Comparison of ENCODE assay signal across 8 cellular contexts in genomic region chr3:90092994-90093393, GRCh38.
A peak's percentile ranks its signal among the peaks of the same experiment; 100 is the strongest.
DNase-seq lines count a peak whose midpoint lies in the region; ATAC-seq and TF ChIP-seq lines count a peak whose summit lies in the region.

No MANE protein-coding gene starts in this region.

- TF ChIP-seq CTCF in GM13976 (IDR thresholded peaks at IDR 0.05; ENCODE audit: borderline replicate concordance, control extremely low read depth, extremely low read depth, insufficient read depth, missing control alignments) (no peak), brain microvascular endothelial cell (IDR thresholded peaks at IDR 0.05; ENCODE audit: low read depth, low read length, missing control alignments) (peak; percentile 52), osteocyte (IDR thresholded peaks at IDR 0.05) (peak; percentile 80)

- no peaks in the 10 kb centered on the region for H3K36me3 ChIP-seq in brain microvascular endothelial cell (replicated peaks)

- in situ Hi-C loops in GM13976 (cut with MboI; ENCODE audit: low sequenced_read_pairs, unreplicated experiment) (loop anchor here (25.0 kb wide), 1 partner anchor 1881 kb away; no protein-coding TSS in a partner anchor), brain microvascular endothelial cell (cut with HindIII; ENCODE audit: low pct_ligation_motif_present, low sequenced_read_pairs) (no loop called here)

- no peak overlapping the region for H3K4me3 ChIP-seq in brain microvascular endothelial cell (ENCODE audit: low read depth, low read length)

- H3K36me3 Mint-ChIP-seq in osteocyte (ENCODE audit: unreplicated experiment), result no peaks in the 10 kb centered on the region

- DNase-seq in GM13976 (ENCODE audit: low spot score) (peak; percentile 1), MV-4-11 (lab: John Stamatoyannopoulos, UW) (peak; percentile 21), brain microvascular endothelial cell (peak; percentile 34), osteocyte (ENCODE audit: extremely low spot score, unreplicated experiment) (no peak), NCI-H2029 treated with DMSO at 0.1 percent for 48 hours (lab: John Stamatoyannopoulos, UW) (no peak)
- DNase-seq in activated CD8-positive, alpha-beta memory T cell treated with anti-CD3 and anti-CD28 coated beads for 24 hours, result no peak

- no peak for ATAC-seq in GM21619 (IDR thresholded peaks at IDR 0.05; ENCODE audit: unreplicated experiment)
- no peak for ATAC-seq in HG03097 (IDR thresholded peaks at IDR 0.05; ENCODE audit: low FRiP score, unreplicated experiment)

- no peak overlapping the region for H3K27ac ChIP-seq in brain microvascular endothelial cell

- H3K9me3 Mint-ChIP-seq in osteocyte (ENCODE audit: unreplicated experiment), result no peaks in the 10 kb centered on the region

- H3K4me3 Mint-ChIP-seq in osteocyte (ENCODE audit: unreplicated experiment), result no peak overlapping the region

- H3K27me3 ChIP-seq in brain microvascular endothelial cell (replicated peaks), result no peaks in the 10 kb centered on the region

- H3K27me3 Mint-ChIP-seq in osteocyte (ENCODE audit: unreplicated experiment), result peaks cover 25% of the 10 kb centered on the region

- H3K27ac Mint-ChIP-seq in osteocyte (ENCODE audit: unreplicated experiment), result no peak overlapping the region

- peaks cover 13% of the 10 kb centered on the region for H3K4me1 Mint-ChIP-seq in osteocyte (ENCODE audit: unreplicated experiment)

Comparison
In these comparisons a context has a peak if more than half of its experiments do, and no peak if none do; other contexts are left out.
1. DNase-seq: peak in GM13976 (single experiment), MV-4-11 (single experiment) and brain microvascular endothelial cell (single experiment); none in osteocyte (single experiment), activated CD8-positive, alpha-beta memory T cell treated with anti-CD3 and anti-CD28 coated beads for 24 hours (single experiment) and NCI-H2029 treated with DMSO at 0.1 percent for 48 hours (single experiment).